ENCODE assay signal across 13 cellular contexts in the genomic region with DNA sequence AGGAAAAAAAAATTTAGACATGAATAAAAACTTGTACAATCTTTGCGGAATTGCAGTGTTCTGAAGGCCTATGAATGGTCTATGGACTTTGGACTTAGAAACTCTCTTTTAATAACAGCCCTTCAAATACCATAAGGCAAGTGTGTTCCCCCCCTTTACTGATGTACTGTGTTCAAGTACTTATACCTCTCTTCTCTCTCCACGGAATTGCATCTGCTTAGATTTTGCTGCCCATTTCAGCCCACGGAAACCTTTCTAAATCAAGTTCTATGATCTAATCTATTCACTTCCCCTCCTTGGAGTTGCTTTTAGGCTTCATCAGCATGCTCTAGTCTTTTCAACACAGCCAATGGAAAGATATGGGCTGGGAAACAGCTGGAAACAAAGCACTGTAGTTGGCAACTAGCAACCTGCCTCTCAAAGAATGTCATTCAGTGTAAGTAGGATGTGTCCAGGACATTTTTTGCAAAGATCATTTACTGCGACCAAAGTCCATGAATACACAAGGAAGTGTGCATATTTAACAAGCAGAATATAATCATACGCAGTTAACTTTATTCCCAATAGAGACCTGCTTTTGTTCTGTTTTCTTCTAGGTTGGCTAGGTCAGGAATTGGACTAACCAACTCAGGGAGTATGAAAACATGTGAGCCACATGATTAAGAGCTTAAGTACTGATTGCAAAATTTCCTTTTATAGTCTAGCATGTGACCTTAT. TPM values are rescaled to one million over a fixed set of nuclear protein-coding genes. Genes with fewer than 3 reads are reported as not detected.
DNase-seq lines count a peak whose midpoint lies in the region; ATAC-seq and TF ChIP-seq lines count a peak whose summit lies in the region.
"Had no signal": no experiment of that assay in that cellular context is flagged by ENCODE, and none has a peak within 500 bp of the region (broad histone marks: within the 10 kb centered on the region; RNA-seq: fewer than 3 reads in every experiment).

No MANE protein-coding gene starts in this region.

- H3K36me3 Mint-ChIP-seq in activated T-cell treated with anti-CD3 and anti-CD28 coated beads, Interleukin-2, amount 50 U/mL, for 72 hours (ENCODE audit: insufficient read depth in 2 of 2): no peaks in the 10 kb centered on the region
- H3K36me3 Mint-ChIP-seq: brain, memory B cell had no signal

- H3K4me1 Mint-ChIP-seq in activated T-cell treated with anti-CD3 and anti-CD28 coated beads, Interleukin-2, amount 50 U/mL, for 72 hours (ENCODE audit: low read depth): no peaks in the 10 kb centered on the region
- H3K4me1 Mint-ChIP-seq: memory B cell had no signal

- no peaks in the 10 kb centered on the region for H3K9me3 ChIP-seq in aorta (ENCODE audit: control insufficient read depth, low read length)

- in situ Hi-C loops in G401 (cut with HindIII; ENCODE audit: low sequenced_read_pairs): no loop called here

- H3K36me3 ChIP-seq in aorta (ENCODE audit: control insufficient read depth in 1 of 2, insufficient read depth in 2 of 2, low read length in 1 of 2): no peaks in the 10 kb centered on the region

- H3K4me1 ChIP-seq in aorta (ENCODE audit: control insufficient read depth in 1 of 2, insufficient read depth in 2 of 2, low read length in 2 of 2): peaks cover 4% of the 10 kb centered on the region in 2 donors

- 12 to 17% methylated on average over 5 of the region's 5 CpGs for WGBS in aorta, 2 donors

- H3K4me3 Mint-ChIP-seq in activated T-cell treated with anti-CD3 and anti-CD28 coated beads, Interleukin-2, amount 50 U/mL, for 72 hours: no peak overlapping the region
- H3K4me3 Mint-ChIP-seq: brain, memory B cell had no signal

- no peaks in the 10 kb centered on the region for H3K27me3 ChIP-seq in aorta (ENCODE audit: control insufficient read depth in 1 of 2, insufficient read depth in 2 of 2, low read length in 1 of 2)

- intact Hi-C loops in Right ventricle myocardium inferior (cut with DNase I): no loop called here
- intact Hi-C loops in cardiac septum (cut with DNase I): no loop called here
- intact Hi-C loops in aorta (cut with DNase I): no loop called here

- peak; percentile 79 for ATAC-seq in Right ventricle myocardium inferior
- peak; percentile 61 for ATAC-seq in aorta (ENCODE audit: low FRiP score)
- ATAC-seq in GM21576 (IDR thresholded peaks at IDR 0.05; ENCODE audit: unreplicated experiment): no peak
- no peak for ATAC-seq in activated T-cell treated with anti-CD3 and anti-CD28 coated beads, Interleukin-2, amount 50 U/mL, for 72 hours (replicated peaks in 1 of 2)

- H3K27ac ChIP-seq in aorta (ENCODE audit: low read depth in 1 of 2, low read length in 2 of 2): peak overlapping the region; percentile 28 to 60

- H3K9me3 Mint-ChIP-seq in activated T-cell treated with anti-CD3 and anti-CD28 coated beads, Interleukin-2, amount 50 U/mL, for 72 hours: no peaks in the 10 kb centered on the region
- H3K9me3 Mint-ChIP-seq: brain, memory B cell had no signal

- no peak overlapping the region for H3K4me3 ChIP-seq in fibroblast of the aortic adventitia (ENCODE audit: low read depth, low read length)
- H3K4me3 ChIP-seq in aorta (ENCODE audit: low read length in 2 of 2): no peak overlapping the region

- no peak for TF ChIP-seq CTCF in fibroblast of the aortic adventitia (IDR thresholded peaks at IDR 0.05; ENCODE audit: insufficient read depth, low read length)

- H3K27me3 Mint-ChIP-seq in activated T-cell treated with anti-CD3 and anti-CD28 coated beads, Interleukin-2, amount 50 U/mL, for 72 hours (ENCODE audit: low read depth): no peaks in the 10 kb centered on the region
- H3K27me3 Mint-ChIP-seq: brain had no signal

- DNase-seq in Right ventricle myocardium inferior (ENCODE audit: missing footprints) (no peak), cardiac septum (ENCODE audit: low spot score) (no peak), fibroblast of the aortic adventitia (ENCODE audit: low read depth) (peak; percentile 58), myocyte (ENCODE audit: low read depth) (peak; percentile 58), aorta (no peak), G401 (ENCODE audit: low spot score) (no peak)
- no peak for DNase-seq in activated T-cell treated with anti-CD3 and anti-CD28 coated beads, Interleukin-2, amount 50 U/mL, for 72 hours
- DNase-seq: activated CD8-positive, alpha-beta memory T cell treated with anti-CD3 and anti-CD28 coated beads, Interleukin-2, amount 50 U/mL, for 48 hours; NCI-H1694 treated with DMSO at 0.1 percent for 48 hours; T1000 had no signal

- no peak overlapping the region for H3K27ac Mint-ChIP-seq in activated T-cell treated with anti-CD3 and anti-CD28 coated beads, Interleukin-2, amount 50 U/mL, for 72 hours
- H3K27ac Mint-ChIP-seq: memory B cell had no signal

RNA-seq across cellular contexts. Expression of a gene that starts 58.0 kb away (rescaled TPM):
- 51.0 TPM for total RNA-seq in Right ventricle myocardium inferior
- 30.3 TPM for total RNA-seq in cardiac septum
- total RNA-seq in fibroblast of the aortic adventitia (ENCODE audit: low replicate concordance): 19.7 and 306 TPM in 2 replicates
- 35.1 and 51.9 TPM in 2 replicates for total RNA-seq in myocyte
- 15.1 TPM for polyA plus RNA-seq in myocyte (2012)
- 10 to 100 TPM; 48.8 to 95.6 TPM for total RNA-seq in aorta
- 100 to 1,000 TPM; 110 to 170 TPM for polyA plus RNA-seq in aorta
- total RNA-seq in activated T-cell treated with anti-CD3 and anti-CD28 coated beads, Interleukin-2, amount 50 U/mL, for 72 hours: 1 to 10 TPM; 4.5 to 5.0 TPM
- 0.92 and 5.4 TPM in 2 replicates for total RNA-seq in G401 (2014; rRNA removed; shearing (Covaris generic))

Comparison
In these comparisons a context has a peak if more than half of its experiments do, and no peak if none do; other contexts are left out.
1. ATAC-seq: peak in Right ventricle myocardium inferior (single experiment) and aorta (single experiment); none in GM21576 (single experiment) and activated T-cell treated with anti-CD3 and anti-CD28 coated beads, Interleukin-2, amount 50 U/mL, for 72 hours (0 of 2).
2. DNase-seq: peak in fibroblast of the aortic adventitia (single experiment) and myocyte (single experiment); none in Right ventricle myocardium inferior (single experiment), cardiac septum (single experiment), aorta (0 of 2), activated T-cell treated with anti-CD3 and anti-CD28 coated beads, Interleukin-2, amount 50 U/mL, for 72 hours (0 of 2) and G401 (single experiment).